ENCODE assay signal across 14 cellular contexts in the genomic region with DNA sequence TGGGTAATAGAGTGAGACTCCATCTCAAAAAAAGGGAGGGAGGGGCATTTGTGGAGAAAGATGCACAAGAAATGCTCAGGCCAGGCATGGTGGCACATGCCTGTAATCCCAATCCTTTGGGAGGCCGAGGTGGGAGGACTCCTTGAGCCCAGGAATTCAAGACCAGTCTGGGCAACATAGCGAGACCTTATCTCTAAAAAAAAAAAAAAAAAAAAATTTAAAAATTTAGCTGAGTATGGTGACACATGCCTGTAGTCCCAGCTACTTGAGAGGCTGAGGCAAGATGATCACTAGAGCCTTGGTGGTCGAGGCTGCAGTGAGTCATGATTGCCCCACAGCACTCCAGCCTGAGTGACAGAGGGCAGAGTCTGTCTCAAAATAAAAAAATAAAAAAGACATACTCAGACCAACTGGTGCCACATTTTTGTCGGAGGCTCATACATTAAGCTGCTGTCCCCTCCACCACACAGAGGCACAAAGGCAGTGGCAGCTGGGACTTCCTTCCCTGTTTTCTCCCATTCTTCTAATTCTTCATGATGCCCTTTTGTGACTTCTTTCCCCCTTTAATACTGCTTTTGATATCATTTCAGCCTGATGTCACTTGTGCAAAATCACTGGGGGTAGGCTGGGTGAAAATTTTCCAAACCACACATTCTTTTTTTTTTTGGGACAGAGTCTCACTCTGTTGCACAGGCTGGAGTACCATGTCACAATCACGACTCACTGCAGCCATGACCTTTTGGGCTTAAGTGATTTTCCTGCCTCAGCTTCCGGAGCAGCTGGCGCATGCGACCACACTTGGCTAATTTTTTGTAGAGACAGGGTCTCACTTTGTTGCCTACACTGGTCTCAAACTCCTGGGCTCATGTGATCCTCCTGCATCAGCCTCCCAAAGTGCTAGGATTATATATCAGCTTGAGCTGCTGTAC. TPM values are rescaled to one million over a fixed set of nuclear protein-coding genes. Genes with fewer than 3 reads are reported as not detected.
A peak's percentile ranks its signal among the peaks of the same experiment; 100 is the strongest.
DNase-seq lines count a peak whose midpoint lies in the region; ATAC-seq and TF ChIP-seq lines count a peak whose summit lies in the region.
"Had no signal": no experiment of that assay in that cellular context is flagged by ENCODE, and none has a peak within 500 bp of the region (broad histone marks: within the 10 kb centered on the region; RNA-seq: fewer than 3 reads in every experiment).

No MANE protein-coding gene starts in this region.

- no peak for DNase-seq in activated CD4-positive, CD25-positive, alpha-beta regulatory T cell treated with anti-CD3 and anti-CD28 coated beads, Interleukin-2, amount 50 U/mL, for 72 hours
- peak; percentile 87 for DNase-seq in MV-4-11 (lab: John Stamatoyannopoulos, UW)
- peak; percentile 50 for DNase-seq in amniotic epithelial cell (ENCODE audit: low read depth)
- peak; percentile 25 to 37 for DNase-seq in stimulated activated CD8-positive, alpha-beta memory T cell treated with anti-CD3 and anti-CD28 coated beads, Interleukin-15, amount 100 ng/mL, for 48 hours (ENCODE audit: low read depth in 2 of 2)
- DNase-seq in midbrain (lab: John Stamatoyannopoulos, UW), result no peak
- no peak for DNase-seq in NCI-H524 (lab: John Stamatoyannopoulos, UW)
- DNase-seq in foreskin keratinocyte, result no peak
- DNase-seq: DMS53, NCI-H1092, NCI-H510A treated with DMSO at 0.1 percent for 48 hours, SK-N-SH had no signal

- no peak for TF ChIP-seq CTCF in foreskin keratinocyte (conservative IDR thresholded peaks at IDR 0.05)

- peaks cover 4% of the 10 kb centered on the region for H3K4me1 ChIP-seq in foreskin keratinocyte

- H3K27ac ChIP-seq in foreskin keratinocyte, result no peak overlapping the region
- H3K27ac ChIP-seq: thoracic aorta had no signal

- no peaks in the 10 kb centered on the region for H3K27me3 ChIP-seq in foreskin keratinocyte

- peak; percentile 73 to 76 for ATAC-seq in activated CD4-positive, CD25-positive, alpha-beta regulatory T cell treated with anti-CD3 and anti-CD28 coated beads, Interleukin-2, amount 50 U/mL, for 24 hours
- no peak for ATAC-seq in foreskin keratinocyte

RNA-seq across cellular contexts. Expression of a gene that starts 26.8 kb away (rescaled TPM):
- not detected in 2 replicates for total RNA-seq in foreskin keratinocyte
- not detected in 2 replicates for polyA plus RNA-seq in foreskin keratinocyte
- total RNA-seq: posterior vena cava had no signal
- polyA plus RNA-seq: SK-N-SH had no signal

RNA-seq across cellular contexts. Expression of a gene that starts 42.4 kb away (rescaled TPM):
- total RNA-seq in foreskin keratinocyte, result 23.9 and 27.0 TPM in 2 replicates
- polyA plus RNA-seq in foreskin keratinocyte, result 24.2 and 27.7 TPM in 2 replicates

RNA-seq across cellular contexts. Expression of a gene that starts 58.7 kb away (rescaled TPM):
- 3.0 and 3.7 TPM in 2 replicates for total RNA-seq in foreskin keratinocyte
- polyA plus RNA-seq in foreskin keratinocyte, result 2.4 and 3.3 TPM in 2 replicates

Comparison
In these comparisons a context has a peak if more than half of its experiments do, and no peak if none do; other contexts are left out.
1. DNase-seq: peak in MV-4-11 (single experiment), amniotic epithelial cell (single experiment) and stimulated activated CD8-positive, alpha-beta memory T cell treated with anti-CD3 and anti-CD28 coated beads, Interleukin-15, amount 100 ng/mL, for 48 hours (2 of 2); none in activated CD4-positive, CD25-positive, alpha-beta regulatory T cell treated with anti-CD3 and anti-CD28 coated beads, Interleukin-2, amount 50 U/mL, for 72 hours (single experiment), midbrain (single experiment), NCI-H524 (0 of 2) and foreskin keratinocyte (0 of 2).